16 cellular contexts compared by ENCODE assay signal in the genomic region with DNA sequence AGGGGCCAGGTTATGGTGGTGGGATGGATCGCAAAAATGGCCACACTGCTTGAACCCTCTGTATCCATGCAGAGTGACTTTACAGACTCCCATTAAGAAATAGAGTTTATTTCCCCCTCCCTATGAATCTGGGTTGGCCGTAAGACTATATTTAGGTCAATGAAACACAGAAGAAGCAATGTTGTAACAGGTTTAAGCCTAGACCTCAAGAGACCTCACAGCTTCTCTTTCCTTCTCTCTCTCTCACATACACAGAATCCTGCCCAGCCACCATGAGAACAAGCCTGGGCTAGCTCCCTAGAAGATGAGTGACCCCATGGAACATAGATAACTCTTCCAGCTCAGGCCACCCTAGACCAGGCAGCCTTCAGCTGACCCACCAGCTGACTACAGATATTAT.
"Had no signal": no experiment of that assay in that cellular context is flagged by ENCODE, and none has a peak within 500 bp of the region (broad histone marks: within the 10 kb centered on the region; RNA-seq: fewer than 3 reads in every experiment).

No MANE protein-coding gene starts in this region.

- H3K4me3 ChIP-seq: dorsolateral prefrontal cortex, heart right ventricle, right atrium auricular region, sigmoid colon, skin epidermis had no signal

- H3K36me3 ChIP-seq: heart right ventricle, right atrium auricular region, sigmoid colon had no signal

- H3K27ac ChIP-seq: dorsolateral prefrontal cortex, heart right ventricle, right atrium auricular region, sigmoid colon, skin epidermis had no signal

- H3K4me3 Mint-ChIP-seq: naive thymus-derived CD4-positive, alpha-beta T cell; nephron progenitor cell had no signal

- H3K9me3 Mint-ChIP-seq: naive thymus-derived CD4-positive, alpha-beta T cell; nephron progenitor cell had no signal

- H3K27ac Mint-ChIP-seq: nephron progenitor cell had no signal

- H3K27me3 ChIP-seq: dorsolateral prefrontal cortex, heart right ventricle, right atrium auricular region, sigmoid colon had no signal

- DNase-seq: cortex of kidney; dorsolateral prefrontal cortex; effector CD8-positive, alpha-beta T cell; heart right ventricle; islet precursor cell; mesenchymal stem cell; midbrain; naive thymus-derived CD4-positive, alpha-beta T cell; nephron progenitor cell; sigmoid colon; stimulated activated CD4-positive, alpha-beta T cell treated with anti-CD3 and anti-CD28 coated beads, Interleukin-12 subunit alpha, Interleukin-12 subunit beta, amount 100 ng/mL, for 4 hours; stimulated activated naive CD4-positive, alpha-beta T cell treated with Interleukin-2 at 50 U/mL for 16 hours; trophoblast cell had no signal

- H3K9me3 ChIP-seq: heart right ventricle, right atrium auricular region, sigmoid colon had no signal

- H3K4me1 ChIP-seq: heart right ventricle, right atrium auricular region, sigmoid colon had no signal

- H3K27me3 Mint-ChIP-seq: naive thymus-derived CD4-positive, alpha-beta T cell had no signal

- ATAC-seq: heart right ventricle; left lobe of liver; naive thymus-derived CD4-positive, alpha-beta T cell had no signal
